Comparison of ENCODE assay signal across 19 cellular contexts in genomic region chr5:153523196-153523595, GRCh38. TPM values are rescaled to one million over a fixed set of nuclear protein-coding genes. Genes with fewer than 3 reads are reported as not detected.
A peak's percentile ranks its signal among the peaks of the same experiment; 100 is the strongest.
DNase-seq lines count a peak whose midpoint lies in the region; ATAC-seq and FAIRE-seq lines count a peak whose summit lies in the region.
"Had no signal": no experiment of that assay in that cellular context is flagged by ENCODE, and none has a peak within 500 bp of the region (broad histone marks: within the 10 kb centered on the region; RNA-seq: fewer than 3 reads in every experiment).

No MANE protein-coding gene starts in this region.

- H3K9me3 ChIP-seq in small intestine (ENCODE audit: control insufficient read depth, low read depth), result no peaks in the 10 kb centered on the region
- H3K9me3 ChIP-seq: colonic mucosa, vagina had no signal

- no peaks in the 10 kb centered on the region for H3K4me1 ChIP-seq in small intestine (ENCODE audit: control insufficient read depth in 2 of 2, insufficient read depth in 1 of 2, low read depth in 1 of 2, low read length in 1 of 2)
- H3K4me1 ChIP-seq: colonic mucosa, vagina had no signal

- no peaks in the 10 kb centered on the region for H3K27me3 ChIP-seq in small intestine (ENCODE audit: control insufficient read depth in 2 of 2, insufficient read depth in 2 of 2, low read length in 2 of 2)
- H3K27me3 ChIP-seq: colonic mucosa, vagina had no signal

- no peaks in the 10 kb centered on the region for H3K36me3 ChIP-seq in small intestine (ENCODE audit: control insufficient read depth in 2 of 2, insufficient read depth in 2 of 2, low read length in 2 of 2)
- H3K36me3 ChIP-seq: colonic mucosa, vagina had no signal

- H3K27ac ChIP-seq in caudate nucleus (ENCODE audit: low read depth, low read length) (peak overlapping the region; percentile 46), small intestine (ENCODE audit: low read depth in 1 of 2, low read length in 1 of 2) (no peak overlapping the region)
- H3K27ac ChIP-seq: colonic mucosa, vagina had no signal

- no peaks in the 10 kb centered on the region for H3K27me3 Mint-ChIP-seq in activated T-cell treated with anti-CD3 and anti-CD28 coated beads, Interleukin-2, amount 50 U/mL, for 72 hours (ENCODE audit: low read depth)

- DNase-seq in AG20443 (ENCODE audit: low spot score) (peak; percentile 40), LHCN-M2 (ENCODE audit: low read depth) (peak; percentile 91), caudate nucleus (lab: John Stamatoyannopoulos, UW) (no peak), myocyte (ENCODE audit: low read depth) (peak; percentile 42), activated gamma-delta T cell treated with Interleukin-2 at 50 U/mL for 16 hours (no peak), small intestine (no peak)
- DNase-seq in activated T-cell treated with anti-CD3 and anti-CD28 coated beads, Interleukin-2, amount 50 U/mL, for 72 hours, result no peak
- DNase-seq: activated CD4-positive, alpha-beta T cell treated with anti-CD3 and anti-CD28 coated beads for 1 hour; activated effector memory CD4-positive, alpha-beta T cell treated with Interleukin-2 at 50 U/mL for 16 hours; colonic mucosa; COR-L47; NCI-H1436; NCI-H2171 treated with DMSO at 0.1 percent for 48 hours; NCI-H69 had no signal

- no peaks in the 10 kb centered on the region for H3K36me3 Mint-ChIP-seq in activated T-cell treated with anti-CD3 and anti-CD28 coated beads, Interleukin-2, amount 50 U/mL, for 72 hours (ENCODE audit: insufficient read depth in 2 of 2)

- no peak overlapping the region for H3K27ac Mint-ChIP-seq in activated T-cell treated with anti-CD3 and anti-CD28 coated beads, Interleukin-2, amount 50 U/mL, for 72 hours

- H3K4me3 ChIP-seq in small intestine (ENCODE audit: low read depth in 1 of 2, low read length in 2 of 2), result no peak overlapping the region
- H3K4me3 ChIP-seq: colonic mucosa, vagina had no signal

- ATAC-seq in activated T-cell treated with anti-CD3 and anti-CD28 coated beads, Interleukin-2, amount 50 U/mL, for 72 hours (replicated peaks in 1 of 2), result no peak
- no peak for ATAC-seq in GM21526 (IDR thresholded peaks at IDR 0.05; ENCODE audit: low FRiP score, unreplicated experiment)

- FAIRE-seq in small intestine (lab: Jason Lieb, UNC), result no peak
- FAIRE-seq: endometrium had no signal

- H3K4me3 Mint-ChIP-seq in activated T-cell treated with anti-CD3 and anti-CD28 coated beads, Interleukin-2, amount 50 U/mL, for 72 hours, result no peak overlapping the region

- H3K4me1 Mint-ChIP-seq in activated T-cell treated with anti-CD3 and anti-CD28 coated beads, Interleukin-2, amount 50 U/mL, for 72 hours (ENCODE audit: low read depth), result no peaks in the 10 kb centered on the region

- no peaks in the 10 kb centered on the region for H3K9me3 Mint-ChIP-seq in activated T-cell treated with anti-CD3 and anti-CD28 coated beads, Interleukin-2, amount 50 U/mL, for 72 hours

RNA-seq across cellular contexts. Expression of gene GRIA1, which starts 32.7 kb away (rescaled TPM):
- total RNA-seq in LHCN-M2 (2014; rRNA removed) (7.4 and 10.0 TPM in 2 replicates), myocyte (4.7 and 5.6 TPM in 2 replicates)
- 6.1 TPM for polyA plus RNA-seq in LHCN-M2 (2012)
- 15.2 TPM for polyA plus RNA-seq in myocyte (2012)
- polyA plus RNA-seq in small intestine, result under 1 TPM in 1 of 3 donors, not detected in 2; 0.04 TPM
- total RNA-seq in activated T-cell treated with anti-CD3 and anti-CD28 coated beads, Interleukin-2, amount 50 U/mL, for 72 hours, result not detected
- total RNA-seq: glomerular endothelial cell, OCI-LY7, vagina had no signal

Comparison
In these comparisons a context has a peak if more than half of its experiments do, and no peak if none do; other contexts are left out.
1. DNase-seq: peak in AG20443 (single experiment), LHCN-M2 (single experiment) and myocyte (single experiment); none in caudate nucleus (0 of 61), activated gamma-delta T cell treated with Interleukin-2 at 50 U/mL for 16 hours (single experiment), small intestine (single experiment) and activated T-cell treated with anti-CD3 and anti-CD28 coated beads, Interleukin-2, amount 50 U/mL, for 72 hours (0 of 2).